In genomic region chr17:28169621-28170349, GRCh38 we compare ENCODE assay signal across 21 cellular contexts.
DNase-seq lines count a peak whose midpoint lies in the region; ATAC-seq and TF ChIP-seq lines count a peak whose summit lies in the region.
"Had no signal": no experiment of that assay in that cellular context is flagged by ENCODE, and none has a peak within 500 bp of the region (broad histone marks: within the 10 kb centered on the region; RNA-seq: fewer than 3 reads in every experiment).

No MANE protein-coding gene starts in this region.

- POLR2A ChIA-PET in IMR-90 (lab: Charles Lee; ENCODE audit: unreplicated experiment) = no interaction called here
- POLR2A ChIA-PET in CD8-positive, alpha-beta memory T cell (lab: Charles Lee) = no interaction called here

- no peak overlapping the region for H2AK9ac ChIP-seq in IMR-90 (replicated peaks; ENCODE audit: low read depth, low read length, poor library complexity)

- H3K27ac ChIP-seq in IMR-90 (ENCODE audit: insufficient read depth, low read length) = peak overlapping the region; percentile 97; the same call in 1 of the 2 replicates
- peak overlapping the region; percentile 83 for H3K27ac ChIP-seq in SK-N-MC
- H3K27ac ChIP-seq in gastroesophageal sphincter = no peak overlapping the region
- no peak overlapping the region for H3K27ac ChIP-seq in CD8-positive, alpha-beta memory T cell (ENCODE audit: low read depth, low read length)
- H3K27ac ChIP-seq: A549 had no signal

- peak overlapping the region; percentile 78 for H3K4ac ChIP-seq in IMR-90 (ENCODE audit: low read depth, low read length)

- H3K9ac ChIP-seq in IMR-90 (ENCODE audit: low read depth, low read length) = no peak overlapping the region; the same call in 1 of the 2 replicates
- H3K9ac ChIP-seq in SK-N-MC (ENCODE audit: insufficient read length) = no peak overlapping the region

- no peaks in the 10 kb centered on the region for H3K27me3 Mint-ChIP-seq in CD8-positive, alpha-beta memory T cell
- H3K27me3 Mint-ChIP-seq: IgD-negative memory B cell had no signal

- H3K18ac ChIP-seq in IMR-90 (ENCODE audit: low read depth, low read length) = peak overlapping the region; percentile 98

- intact Hi-C loops in IMR-90 (cut with micrococcal nuclease) = no loop called here

- CTCF ChIA-PET in IMR-90 (lab: Yijun Ruan, JAX) = interaction anchor here (0.6 to 0.7 kb wide), 2 partner anchors 11 to 18 kb away, joined by 3 to 5 read pairs; no protein-coding TSS in a partner anchor
- CTCF ChIA-PET in CD8-positive, alpha-beta memory T cell (lab: Charles Lee) = no interaction called here

- H3K79me1 ChIP-seq in IMR-90 (ENCODE audit: low read depth in 1 of 2, low read length in 2 of 2) = peaks cover 4 to 32% of the 10 kb centered on the region in 2 experiments; a peak in 3 of 4 replicates

- no CpG with 5 or more reads among the region's 3 CpGs for WGBS in IMR-90 (ENCODE audit: extremely low coverage in 2 of 2, insufficient read length in 1 of 2), 2 experiments
- 63 to 70% methylated on average over 2 to 3 of the region's 3 CpGs for WGBS in gastroesophageal sphincter (ENCODE audit: low coverage in 1 of 2), 2 donors

- in situ Hi-C loops in IMR-90 (cut with MboI; ENCODE audit: low sequenced_read_pairs) = no loop called here

- no peaks in the 10 kb centered on the region for H3K27me3 ChIP-seq in IMR-90 (ENCODE audit: control insufficient read depth, insufficient read depth, low read length)
- no peaks in the 10 kb centered on the region for H3K27me3 ChIP-seq in gastroesophageal sphincter
- H3K27me3 ChIP-seq in CD8-positive, alpha-beta memory T cell (ENCODE audit: insufficient read depth, low read length, poor library complexity, severe bottlenecking) = no peaks in the 10 kb centered on the region

- H3K4me3 ChIP-seq in IMR-90 (ENCODE audit: insufficient read depth, low read depth, low read length) (no peak overlapping the region), SK-N-MC (no peak overlapping the region), fibroblast of mammary gland (ENCODE audit: control insufficient read depth, low read depth, low read length) (no peak overlapping the region), gastroesophageal sphincter (no peak overlapping the region)
- H3K4me3 ChIP-seq in CD8-positive, alpha-beta memory T cell (ENCODE audit: low read length) = no peak overlapping the region
- H3K4me3 ChIP-seq: A549 had no signal

- H3K36me3 Mint-ChIP-seq in CD8-positive, alpha-beta memory T cell = peaks cover 13 to 51% (median 14%) of the 10 kb centered on the region in 3 donors

- no TSS peak for BruUV-seq in IMR-90 (replicated peaks; lab: Mats Ljungman, UMichigan)

- H2BK20ac ChIP-seq in IMR-90 (ENCODE audit: low read depth, low read length) = peak overlapping the region; percentile 88

- TF ChIP-seq POLR2A in IMR-90 (IDR thresholded peaks at IDR 0.05; ENCODE audit: low read depth, low read length) (no peak), gastroesophageal sphincter (IDR thresholded peaks at IDR 0.05) (no peak), GM18505 (IDR thresholded peaks at IDR 0.05; ENCODE audit: borderline replicate concordance, extremely low read depth, insufficient read depth, insufficient read length) (no peak)

- no peaks in the 10 kb centered on the region for H3K9me3 Mint-ChIP-seq in CD8-positive, alpha-beta memory T cell
- H3K9me3 Mint-ChIP-seq: CD14-positive monocyte, IgD-negative memory B cell had no signal

- H3K56ac ChIP-seq in IMR-90 (ENCODE audit: extremely low read depth, insufficient read depth, low read length) = no peak overlapping the region; the same call in 1 of the 2 replicates

- peak overlapping the region; percentile 89 for H2BK5ac ChIP-seq in IMR-90 (ENCODE audit: low read depth, low read length, poor library complexity, severe bottlenecking)

- peak overlapping the region; percentile 94 for H2AK5ac ChIP-seq in IMR-90 (ENCODE audit: low read depth, low read length)

- peak overlapping the region; percentile 92 for H4K91ac ChIP-seq in IMR-90 (ENCODE audit: insufficient read depth, low read depth, low read length)

- peak overlapping the region; percentile 81 for H3K23ac ChIP-seq in IMR-90 (ENCODE audit: low read depth, low read length)

- H3K4me1 Mint-ChIP-seq in CD8-positive, alpha-beta memory T cell = peaks cover 13 to 20% (median 19%) of the 10 kb centered on the region in 3 donors

- no peaks in the 10 kb centered on the region; the same call in 1 of the 2 replicates for H3K9me1 ChIP-seq in IMR-90 (ENCODE audit: insufficient read depth, low read length)

- DNase-seq in CD1c-positive myeloid dendritic cell (ENCODE audit: extremely low spot score) = peak; percentile 15
- DNase-seq in IMR-90 = no peak
- no peak for DNase-seq in SK-N-MC (ENCODE audit: low read depth, low spot score)
- DNase-seq in fibroblast of mammary gland (ENCODE audit: low read depth) = peak; percentile 44
- DNase-seq in GM10266 (ENCODE audit: extremely low spot score) = no peak
- DNase-seq in CD8-positive, alpha-beta memory T cell = no peak
- DNase-seq: Caco-2; EL; Kasumi-1; NCI-H1048; NCI-H1436 treated with DMSO at 0.1 percent for 48 hours; NCI-H2029 treated with DMSO at 0.1 percent for 48 hours; NCI-H2171 treated with DMSO at 0.1 percent for 48 hours; NCI-H446 treated with DMSO at 0.1 percent for 48 hours; NK-92 treated with Interleukin-12 subunit alpha and Interleukin-12 subunit beta, amount 100 ng/mL, for 24 hours; PC-3 had no signal

- no peaks in the 10 kb centered on the region for H3K9me3 ChIP-seq in IMR-90 (ENCODE audit: control insufficient read depth, insufficient read depth, low read length)
- H3K9me3 ChIP-seq in SK-N-MC (ENCODE audit: low read depth, low read length) = no peaks in the 10 kb centered on the region
- no peaks in the 10 kb centered on the region for H3K9me3 ChIP-seq in gastroesophageal sphincter
- no peaks in the 10 kb centered on the region for H3K9me3 ChIP-seq in CD8-positive, alpha-beta memory T cell (ENCODE audit: low read length)
- H3K9me3 ChIP-seq: A549, Caco-2 had no signal

- H3K4me3 Mint-ChIP-seq in CD8-positive, alpha-beta memory T cell = no peak overlapping the region
- H3K4me3 Mint-ChIP-seq: CD14-positive monocyte, IgD-negative memory B cell had no signal

- H3K14ac ChIP-seq in IMR-90 (replicated peaks; ENCODE audit: low read depth, low read length) = peak overlapping the region; percentile 50

- no peaks in the 10 kb centered on the region for H4K20me1 ChIP-seq in IMR-90 (ENCODE audit: insufficient read depth, low read length)

- ATAC-seq in IMR-90 (ENCODE audit: low read depth) = no peak
- no peak for ATAC-seq in gastroesophageal sphincter
- no peak for ATAC-seq in GM18505 (IDR thresholded peaks at IDR 0.05; ENCODE audit: unreplicated experiment)
- ATAC-seq: A549, PC-3 had no signal

- no peak overlapping the region for H2AFZ ChIP-seq in IMR-90 (replicated peaks; ENCODE audit: low read length, poor library complexity)

- H3K27ac Mint-ChIP-seq in CD8-positive, alpha-beta memory T cell = peak overlapping the region in 1 of 8 donors; percentile 35
- H3K27ac Mint-ChIP-seq: IgD-negative memory B cell had no signal

- TF ChIP-seq RAD21 in IMR-90 (IDR thresholded peaks at IDR 0.05; ENCODE audit: low read length) = no peak

- peak overlapping the region; percentile 99 for H4K5ac ChIP-seq in IMR-90 (ENCODE audit: low read depth, low read length)

- H3K4me1 ChIP-seq in IMR-90 (ENCODE audit: control insufficient read depth, insufficient read depth, low read length) = peaks cover 19% of the 10 kb centered on the region
- peaks cover 0 to 4% (median 0%) of the 10 kb centered on the region in 3 donors for H3K4me1 ChIP-seq in gastroesophageal sphincter
- peaks cover 7% of the 10 kb centered on the region for H3K4me1 ChIP-seq in CD8-positive, alpha-beta memory T cell (ENCODE audit: insufficient read depth, low read length)
- H3K4me1 ChIP-seq: A549 had no signal

- dilution Hi-C loops in IMR-90 (cut with HindIII; ENCODE audit: low sequenced_read_pairs, unreplicated experiment) = no loop called here

- H4K8ac ChIP-seq in IMR-90 (ENCODE audit: low read depth in 2 of 2, low read length in 2 of 2) = peak overlapping the region; percentile 64 to 85

- no peak for TF ChIP-seq CTCF in IMR-90 (conservative IDR thresholded peaks at IDR 0.05; ENCODE audit: low read depth, low read length)
- TF ChIP-seq CTCF in fibroblast of mammary gland (conservative IDR thresholded peaks at IDR 0.05; ENCODE audit: control insufficient read depth, insufficient read depth, low read depth, low read length) = no peak
- no peak for TF ChIP-seq CTCF in GM10266 (IDR thresholded peaks at IDR 0.05; ENCODE audit: control insufficient read depth, insufficient read depth, low read depth, missing control alignments)
- TF ChIP-seq CTCF in gastroesophageal sphincter (IDR thresholded peaks at IDR 0.05) = no peak

- peaks cover 15% of the 10 kb centered on the region for H3K36me3 ChIP-seq in IMR-90 (ENCODE audit: control insufficient read depth, insufficient read depth, low read length)
- H3K36me3 ChIP-seq in SK-N-MC (ENCODE audit: insufficient read depth, low read length) = peaks cover 3% of the 10 kb centered on the region; the same call in 1 of the 2 replicates
- H3K36me3 ChIP-seq in gastroesophageal sphincter = peaks cover 0 to 66% of the 10 kb centered on the region in 2 donors
- H3K36me3 ChIP-seq in CD8-positive, alpha-beta memory T cell (ENCODE audit: insufficient read depth, low read length) = no peaks in the 10 kb centered on the region

- no peak overlapping the region for H3K4me2 ChIP-seq in IMR-90 (ENCODE audit: low read depth, low read length)
- H3K4me2 ChIP-seq: A549 had no signal

- peak overlapping the region; percentile 92; the same call in 1 of the 3 replicates for H2BK15ac ChIP-seq in IMR-90 (ENCODE audit: low read depth, low read length)

- H2BK120ac ChIP-seq in IMR-90 (ENCODE audit: low read depth, low read length) = peak overlapping the region; percentile 93

- no peak for TF ChIP-seq EP300 in gastroesophageal sphincter (IDR thresholded peaks at IDR 0.05)

TF ChIP-seq in IMR-90, 13 proteins besides CTCF, POLR2A, EP300 and RAD21 (continues in another document):
- TF ChIP-seq RCOR1 (IDR thresholded peaks at IDR 0.05; ENCODE audit: insufficient replicate concordance, low read length) (no peak), RFX5 (IDR thresholded peaks at IDR 0.05; ENCODE audit: low read depth, low read length) (no peak), SMC3 (IDR thresholded peaks at IDR 0.05; ENCODE audit: low read depth, low read length) (no peak), ELK1 (IDR thresholded peaks at IDR 0.05; ENCODE audit: borderline replicate concordance, low read depth, low read length) (no peak), BHLHE40 (IDR thresholded peaks at IDR 0.05; ENCODE audit: low read depth, low read length) (no peak), MAZ (IDR thresholded peaks at IDR 0.05; ENCODE audit: borderline replicate concordance, low read depth, low read length) (no peak)

Comparison
In these comparisons a context has a peak if more than half of its experiments do, and no peak if none do; other contexts are left out.
1. DNase-seq: peak in CD1c-positive myeloid dendritic cell (single experiment) and fibroblast of mammary gland (single experiment); none in IMR-90 (single experiment), SK-N-MC (single experiment), GM10266 (single experiment) and CD8-positive, alpha-beta memory T cell (0 of 5).
2. H3K27ac ChIP-seq: peak in IMR-90 (single experiment) and SK-N-MC (single experiment); none in gastroesophageal sphincter (0 of 4) and CD8-positive, alpha-beta memory T cell (single experiment).